In the genomic region with DNA sequence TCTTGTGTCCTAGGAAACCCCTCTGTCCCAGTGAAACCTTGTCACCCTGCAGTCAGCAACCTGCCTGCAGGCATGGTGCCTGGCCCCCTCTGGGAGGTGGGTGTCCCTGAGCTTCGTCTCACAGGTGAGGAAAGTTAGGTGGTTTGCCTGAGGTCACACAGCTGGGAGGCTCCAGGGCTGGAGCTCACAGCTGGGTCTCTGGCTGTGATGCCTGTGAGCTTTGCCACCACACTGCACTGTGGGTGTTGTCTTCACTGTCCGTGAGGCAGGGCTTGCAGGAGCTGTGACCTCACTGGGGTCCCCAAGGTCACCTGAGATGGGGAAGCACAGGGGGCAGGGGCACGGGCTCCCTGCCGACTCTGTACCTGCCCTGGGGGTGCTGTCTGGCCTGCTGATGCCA, we compare ENCODE assay signal across 22 cellular contexts. TPM values are rescaled to one million over a fixed set of nuclear protein-coding genes. Genes with fewer than 3 reads are reported as not detected.
DNase-seq lines count a peak whose midpoint lies in the region; ATAC-seq, FAIRE-seq and TF ChIP-seq lines count a peak whose summit lies in the region.
"Had no signal": no experiment of that assay in that cellular context is flagged by ENCODE, and none has a peak within 500 bp of the region (broad histone marks: within the 10 kb centered on the region; RNA-seq: fewer than 3 reads in every experiment).

No MANE protein-coding gene starts in this region.

- 43% methylated on average over 3 of the region's 4 CpGs for WGBS in A549 (ENCODE audit: missing lambda C conversion rate)
- no CpG with 5 or more reads among the region's 4 CpGs for WGBS in trophoblast cell (ENCODE audit: extremely low coverage, insufficient coverage, insufficient read length)

- H4K12ac ChIP-seq in trophoblast cell (ENCODE audit: low read depth, low read length) = no peak overlapping the region

- H2AFZ ChIP-seq in trophoblast cell (ENCODE audit: insufficient read depth, low read length, poor library complexity) = no peak overlapping the region

- peaks cover 0 to 12% (median 0%) of the 10 kb centered on the region in 11 experiments; a peak in 5 of 22 replicates for H4K20me1 ChIP-seq in BLaER1 treated with 17β-estradiol and CSF1 and Interleukin-3, amounts not matched to agents 10 nM and 100 nM

- peak overlapping the region; percentile 19 for H3K14ac ChIP-seq in trophoblast cell (ENCODE audit: low read length)

- no peak for FAIRE-seq in A549 (lab: Jason Lieb, UNC)
- FAIRE-seq: GM12891 had no signal

- H3K27me3 Mint-ChIP-seq in WTC11 (ENCODE audit: low read depth) = no peaks in the 10 kb centered on the region

- H2BK5ac ChIP-seq in trophoblast cell (ENCODE audit: low read depth, low read length, poor library complexity) = no peak overlapping the region

- H3K27ac ChIP-seq in A549 (no peak overlapping the region), trophoblast cell (ENCODE audit: low read depth, low read length) (no peak overlapping the region)
- H3K27ac ChIP-seq in BLaER1 treated with 17β-estradiol and CSF1 and Interleukin-3, amounts not matched to agents 10 nM and 100 nM = peak overlapping the region in 2 of 11 experiments; percentile 26 to 27; a peak in 2 of 22 replicates
- H3K27ac ChIP-seq: HL-60 had no signal

- ATAC-seq in A549 = peak; percentile 26 to 30; a peak in 1 of 6 replicates
- no peak for ATAC-seq in WTC11
- ATAC-seq in stimulated activated naive CD8-positive, alpha-beta T cell treated with anti-CD3 and anti-CD28 coated beads, Interleukin-15, Interleukin-2, amounts not matched to agents 100 U/mL and 50 U/mL, for 24 hours = no peak
- ATAC-seq: CD8-positive, alpha-beta T cell; PC-3 had no signal

- H4K91ac ChIP-seq in trophoblast cell (ENCODE audit: low read depth, low read length) = peak overlapping the region; percentile 10

- peaks cover 2% of the 10 kb centered on the region for H3K79me1 ChIP-seq in trophoblast cell (ENCODE audit: low read length)

- in situ Hi-C loops in HAP-1 (cut with MboI; ENCODE audit: low sequenced_read_pairs) = no loop called here

- no peak overlapping the region for H2AK5ac ChIP-seq in trophoblast cell (ENCODE audit: low read length)

- H3K4me3 Mint-ChIP-seq in WTC11 = no peak overlapping the region
- H3K4me3 Mint-ChIP-seq: CD8-positive, alpha-beta T cell had no signal

- peaks cover 5% of the 10 kb centered on the region; the same call in 1 of the 2 replicates for H3K9me3 Mint-ChIP-seq in WTC11
- H3K9me3 Mint-ChIP-seq: CD8-positive, alpha-beta T cell had no signal

- 0 out of 22 replicates have a peak overlapping the region, but pooled peaks of 1 of the 11 experiments have one; percentile 4 for H3K9ac ChIP-seq in BLaER1 treated with 17β-estradiol and CSF1 and Interleukin-3, amounts not matched to agents 10 nM and 100 nM
- H3K9ac ChIP-seq in trophoblast cell (ENCODE audit: low read length) = no peak overlapping the region
- H3K9ac ChIP-seq: SK-N-SH had no signal

- no peak for TF ChIP-seq POLR2A in A549 (IDR thresholded peaks at IDR 0.05; ENCODE audit: low read length)

- POLR2A ChIA-PET in A549 (lab: Yijun Ruan, JAX) = interaction anchor here (0.7 kb wide), 2 partner anchors 33 to 94 kb away, joined by 5 to 8 read pairs; no protein-coding TSS in a partner anchor
- POLR2A ChIA-PET in WTC11 (lab: Charles Lee) = no interaction called here

- H2BK120ac ChIP-seq in trophoblast cell (ENCODE audit: insufficient read depth, low read length, poor library complexity) = peak overlapping the region; percentile 10

- H3K4me1 Mint-ChIP-seq in WTC11 = 0 out of 2 replicates have a peak, but pooled peaks cover 3% of the 10 kb centered on the region

- H3K79me2 ChIP-seq in trophoblast cell (ENCODE audit: control insufficient read depth, insufficient read depth, low read length, poor library complexity) = no peaks in the 10 kb centered on the region

- H3K36me3 Mint-ChIP-seq in WTC11 = no peaks in the 10 kb centered on the region
- H3K36me3 Mint-ChIP-seq: CD8-positive, alpha-beta T cell had no signal

- no peak for DNase-seq in A549 (ENCODE audit: low read depth in 1 of 2, low spot score in 1 of 2)
- DNase-seq in WTC11 (ENCODE audit: low spot score) = no peak
- no peak for DNase-seq in trophoblast cell
- DNase-seq in stimulated activated naive CD8-positive, alpha-beta T cell treated with anti-CD3 and anti-CD28 coated beads, Interleukin-15, Interleukin-2, amounts not matched to agents 100 U/mL and 50 U/mL, for 24 hours = no peak
- DNase-seq in SW480 (ENCODE audit: low spot score) = no peak
- no peak for DNase-seq in HAP-1 (ENCODE audit: low spot score in 2 of 2)
- DNase-seq: CD8-positive, alpha-beta T cell; GOT3; KG1; NCI-H1092; NCI-H1436; NCI-H187 treated with DMSO at 0.1 percent for 48 hours; NCI-H2107; NCI-H446 treated with DMSO at 0.1 percent for 48 hours; NCI-H526 treated with DMSO at 0.1 percent for 48 hours; PC-3; SIG-M5; SK-N-SH had no signal

- no peak overlapping the region for H4K8ac ChIP-seq in trophoblast cell (ENCODE audit: low read depth, low read length)

- TF ChIP-seq CTCF in A549 (IDR thresholded peaks at IDR 0.05) (no peak), WTC11 (IDR thresholded peaks at IDR 0.05) (no peak)

- peak overlapping the region; percentile 6; the same call in 1 of the 2 replicates for H3K27ac Mint-ChIP-seq in WTC11
- H3K27ac Mint-ChIP-seq: CD8-positive, alpha-beta T cell had no signal

- H3K27me3 ChIP-seq in BLaER1 treated with 17β-estradiol and CSF1 and Interleukin-3, amounts not matched to agents 10 nM and 100 nM = peaks cover 0 to 6% (median 0%) of the 10 kb centered on the region in 11 experiments; a peak in 1 of 22 replicates
- H3K27me3 ChIP-seq in trophoblast cell (ENCODE audit: insufficient read depth, low read length) (no peaks in the 10 kb centered on the region), HAP-1 (ENCODE audit: low read depth) (no peaks in the 10 kb centered on the region)

- no peak for TF ChIP-seq RAD21 in A549 (conservative IDR thresholded peaks at IDR 0.05 in 1 of 2, IDR thresholded peaks at IDR 0.05 in 1 of 2)

- H3K4me1 ChIP-seq in A549 = no peaks in the 10 kb centered on the region
- H3K4me1 ChIP-seq in BLaER1 treated with 17β-estradiol and CSF1 and Interleukin-3, amounts not matched to agents 10 nM and 100 nM = peaks cover 32 to 91% (median 85%) of the 10 kb centered on the region in 10 experiments
- H3K4me1 ChIP-seq in trophoblast cell (ENCODE audit: control insufficient read depth in 1 of 2, insufficient read depth in 2 of 2, low read length in 2 of 2) = peaks cover 6 to 11% of the 10 kb centered on the region in 2 experiments
- H3K4me1 ChIP-seq in HAP-1 = no peaks in the 10 kb centered on the region

- H2BK12ac ChIP-seq in trophoblast cell (ENCODE audit: low read length) = peak overlapping the region; percentile 26

- no peaks in the 10 kb centered on the region for H3K36me3 ChIP-seq in BLaER1 treated with 17β-estradiol and CSF1 and Interleukin-3, amounts not matched to agents 10 nM and 100 nM
- H3K36me3 ChIP-seq in trophoblast cell (ENCODE audit: control insufficient read depth in 1 of 2, insufficient read depth in 2 of 2, low read length in 2 of 2) = no peaks in the 10 kb centered on the region
- no peaks in the 10 kb centered on the region for H3K36me3 ChIP-seq in HAP-1 (replicated peaks)

- peak overlapping the region; percentile 18 for H3K18ac ChIP-seq in trophoblast cell (ENCODE audit: low read length)

- H3K4me2 ChIP-seq in A549 = no peak overlapping the region
- peak overlapping the region in 9 of 11 experiments; percentile 21 to 88 (median 47); a peak in 15 of 22 replicates for H3K4me2 ChIP-seq in BLaER1 treated with 17β-estradiol and CSF1 and Interleukin-3, amounts not matched to agents 10 nM and 100 nM
- H3K4me2 ChIP-seq in trophoblast cell (ENCODE audit: low read length) = no peak overlapping the region
- H3K4me2 ChIP-seq: SK-N-SH had no signal

- CTCF ChIA-PET in A549 (lab: Yijun Ruan, JAX) = interaction anchor here (0.6 to 2.6 kb wide), 3 partner anchors 11 to 581 kb away, joined by 3 to 8 read pairs (median 3); no protein-coding TSS in a partner anchor
- CTCF ChIA-PET in WTC11 (lab: Charles Lee) = interaction anchor here (0.6 to 5.2 kb wide), 2 partner anchors 32 to 435 kb away, joined by 4 to 49 read pairs; no protein-coding TSS in a partner anchor

- no peak overlapping the region for H3K23ac ChIP-seq in trophoblast cell (ENCODE audit: low read length)

- no peak for TF ChIP-seq EP300 in A549 (IDR thresholded peaks at IDR 0.05)

- H3K4me3 ChIP-seq in A549 (no peak overlapping the region), trophoblast cell (ENCODE audit: low read depth, low read length) (no peak overlapping the region), HAP-1 (no peak overlapping the region)
- no peak overlapping the region for H3K4me3 ChIP-seq in BLaER1 treated with 17β-estradiol and CSF1 and Interleukin-3, amounts not matched to agents 10 nM and 100 nM

- no peaks in the 10 kb centered on the region for H3K9me3 ChIP-seq in A549
- H3K9me3 ChIP-seq in BLaER1 treated with 17β-estradiol and CSF1 and Interleukin-3, amounts not matched to agents 10 nM and 100 nM (replicated peaks in 1 of 11) = no peaks in the 10 kb centered on the region
- peaks cover 4% of the 10 kb centered on the region for H3K9me3 ChIP-seq in trophoblast cell (ENCODE audit: insufficient read depth, low read depth, low read length)
- no peaks in the 10 kb centered on the region for H3K9me3 ChIP-seq in HAP-1
- H3K9me3 ChIP-seq: SK-N-SH had no signal

- H3K4ac ChIP-seq in trophoblast cell (ENCODE audit: low read depth, low read length) = no peak overlapping the region

TF ChIP-seq in A549, 52 proteins besides CTCF, POLR2A, EP300 and RAD21 (continues in another document):
- TF ChIP-seq HDAC2 (IDR thresholded peaks at IDR 0.05) (no peak), FOSB (CRISPR knock-in tag; IDR thresholded peaks at IDR 0.05) (no peak), ESRRA (IDR thresholded peaks at IDR 0.05; ENCODE audit: borderline replicate concordance, low read length) (no peak)

TF ChIP-seq in WTC11, 78 proteins besides CTCF, POLR2A, EP300 and RAD21 (continues in another document):
- TF ChIP-seq MXD4 (CRISPR knock-in tag; IDR thresholded peaks at IDR 0.05; ENCODE audit: borderline replicate concordance) (no peak), ETV6 (CRISPR knock-in tag; IDR thresholded peaks at IDR 0.05) (no peak)

RNA-seq across cellular contexts. Expression of gene PLPP7, which starts 14.2 kb away (rescaled TPM):
- polyA plus RNA-seq in A549 (2011; rRNA removed) (0.08 TPM in 1 of 2 replicates, not detected in the other), A549 (2017; fragmentation: RNase III; extraction: RNeasy Plus Mini Kit Qiagen cat#74134 plus additional on column Dnase treatment) (not detected in 3 replicates)
- 0.04 and 0.09 TPM in 2 replicates for polyA plus RNA-seq in A549 (2012; cell fraction: cytosol; rRNA removed)
- polyA plus RNA-seq in A549 (2012; cell fraction: nucleus; rRNA removed) = 0.05 and 0.06 TPM in 2 replicates
- polyA minus RNA-seq in A549 (2011; rRNA and poly(A)+ RNA removed) = not detected in 2 replicates
- 4.2 to 4.9 TPM (median 4.7 TPM) in 3 replicates for total RNA-seq in WTC11 (2021)
- 0.10 and 0.17 TPM in 2 replicates for polyA plus RNA-seq in trophoblast cell (2013)
- total RNA-seq: CD8-positive, alpha-beta T cell; HT-29; PC-3 had no signal

RNA-seq across cellular contexts. Expression of gene FAM78A, which starts 27.4 kb away (rescaled TPM):
- polyA plus RNA-seq in A549 (2011; rRNA removed) (0.44 and 0.49 TPM in 2 replicates), A549 (2017; fragmentation: RNase III; extraction: RNeasy Plus Mini Kit Qiagen cat#74134 plus additional on column Dnase treatment) (0.33 to 0.65 TPM (median 0.50 TPM) in 3 replicates)
- polyA plus RNA-seq in A549 (2012; cell fraction: cytosol; rRNA removed) = 0.52 and 0.69 TPM in 2 replicates
- polyA plus RNA-seq in A549 (2012; cell fraction: nucleus; rRNA removed) = 0.67 and 1.9 TPM in 2 replicates
- 0.29 and 0.68 TPM in 2 replicates for polyA minus RNA-seq in A549 (2011; rRNA and poly(A)+ RNA removed)
- total RNA-seq in WTC11 (2021) = 3.0 to 3.5 TPM (median 3.4 TPM) in 3 replicates
- 0.56 and 0.60 TPM in 2 replicates for polyA plus RNA-seq in trophoblast cell (2013)

Comparison
In these comparisons a context has a peak if more than half of its experiments do, and no peak if none do; other contexts are left out.
1. ATAC-seq: peak in A549 (2 of 2); none in WTC11 (single experiment) and stimulated activated naive CD8-positive, alpha-beta T cell treated with anti-CD3 and anti-CD28 coated beads, Interleukin-15, Interleukin-2, amounts not matched to agents 100 U/mL and 50 U/mL, for 24 hours (single experiment).
2. H3K4me2 ChIP-seq: peak in BLaER1 treated with 17β-estradiol and CSF1 and Interleukin-3, amounts not matched to agents 10 nM and 100 nM (9 of 11); none in A549 (single experiment) and trophoblast cell (single experiment).